Comparison of ENCODE assay signal across 1 cellular context in the genomic region with DNA sequence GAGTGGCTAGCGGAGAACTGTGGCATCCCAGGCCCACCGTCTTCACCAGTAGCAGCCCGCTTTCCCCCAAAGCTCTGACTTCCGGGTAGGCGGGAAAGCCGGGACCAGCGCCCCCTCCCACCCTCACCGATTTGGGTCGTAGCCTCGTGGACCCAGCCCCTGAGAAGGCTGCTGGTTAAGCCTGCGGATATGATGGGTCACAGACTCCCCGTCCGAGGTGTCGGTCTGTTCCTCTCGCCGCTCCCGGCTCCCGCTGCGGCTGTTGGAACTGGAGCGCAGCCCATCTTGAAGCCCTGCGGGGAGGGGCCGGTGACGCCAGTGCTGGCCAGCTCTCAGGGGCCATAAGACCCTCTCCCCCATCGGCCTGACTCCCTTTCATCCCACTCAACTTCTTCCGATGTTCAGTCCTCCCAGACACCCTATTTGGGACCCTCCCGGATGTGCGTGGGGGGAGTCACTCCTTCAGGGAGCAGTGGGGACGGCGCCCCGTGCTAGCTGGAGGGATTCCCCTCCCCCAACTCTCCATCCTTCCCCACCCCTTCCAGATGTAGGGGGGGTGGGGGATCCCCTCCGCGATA.
TF ChIP-seq lines count a peak whose summit lies in the region.

No MANE protein-coding gene starts in this region.

TF ChIP-seq in K562, 482 proteins besides CTCF, POLR2A, EP300 and RAD21 (continued from another document and continues in another):
- TF ChIP-seq HCFC1 (IDR thresholded peaks at IDR 0.05; ENCODE audit: low read depth, low read length) (no peak), SPI1 (IDR thresholded peaks at IDR 0.05; ENCODE audit: borderline replicate concordance, low read depth, low read length) (no peak), PHTF2 (CRISPR knock-in tag; IDR thresholded peaks at IDR 0.05) (no peak), YY1 (IDR thresholded peaks at IDR 0.05; ENCODE audit: borderline replicate concordance in 1 of 3, control insufficient read depth in 1 of 3, extremely low read depth in 1 of 3, insufficient read depth in 3 of 3, insufficient read length in 1 of 3, insufficient replicate concordance in 2 of 3, low read depth in 1 of 3, low read length in 2 of 3) (peak in 1 of 3 experiments; percentile 29), PTBP1 (IDR thresholded peaks at IDR 0.05; ENCODE audit: low read depth, low read length) (no peak), HOXB6 (CRISPR knock-in tag; IDR thresholded peaks at IDR 0.05; ENCODE audit: borderline replicate concordance) (no peak), RCOR1 (IDR thresholded peaks at IDR 0.05; ENCODE audit: borderline replicate concordance in 1 of 2, low read depth in 2 of 2, low read length in 2 of 2) (no peak; a peak in 1 of 4 replicates), CEBPG (CRISPR knock-in tag; IDR thresholded peaks at IDR 0.05) (peak; percentile 67; the same call in 1 of the 2 replicates), CEBPG (tag; conservative IDR thresholded peaks at IDR 0.05 in 1 of 2, IDR thresholded peaks at IDR 0.05 in 1 of 2) (no peak), SMC3 (conservative IDR thresholded peaks at IDR 0.05; ENCODE audit: insufficient read depth, low read depth, low read length) (no peak), ARNT (IDR thresholded peaks at IDR 0.05) (no peak), CHD4 (IDR thresholded peaks at IDR 0.05; ENCODE audit: insufficient read depth, insufficient replicate concordance, low read depth, low read length, poor library complexity, severe bottlenecking) (no peak), GABPA (tag; conservative IDR thresholded peaks at IDR 0.05; ENCODE audit: low read depth) (no peak), NR2F6 (CRISPR knock-in tag; IDR thresholded peaks at IDR 0.05) (no peak), ZNF384 (IDR thresholded peaks at IDR 0.05; ENCODE audit: low read depth, low read length) (no peak), DDX20 (tag; IDR thresholded peaks at IDR 0.05; ENCODE audit: low read depth) (no peak), ZEB2 (IDR thresholded peaks at IDR 0.05) (no peak), NR2C2 (CRISPR knock-in tag; IDR thresholded peaks at IDR 0.05) (no peak), NR2C2 (tag; IDR thresholded peaks at IDR 0.05) (no peak), CXXC5 (CRISPR knock-in tag; IDR thresholded peaks at IDR 0.05) (no peak), HLTF (IDR thresholded peaks at IDR 0.05) (no peak), ZNF12 (CRISPR knock-in tag; IDR thresholded peaks at IDR 0.05) (no peak), FIP1L1 (IDR thresholded peaks at IDR 0.05; ENCODE audit: low read depth, low read length, poor library complexity, severe bottlenecking) (no peak), SRF (CRISPR knock-in tag; IDR thresholded peaks at IDR 0.05) (no peak), RBM14 (IDR thresholded peaks at IDR 0.05; ENCODE audit: borderline replicate concordance, insufficient read depth, low read depth, low read length) (no peak)
- TF ChIP-seq, protein P1, sequence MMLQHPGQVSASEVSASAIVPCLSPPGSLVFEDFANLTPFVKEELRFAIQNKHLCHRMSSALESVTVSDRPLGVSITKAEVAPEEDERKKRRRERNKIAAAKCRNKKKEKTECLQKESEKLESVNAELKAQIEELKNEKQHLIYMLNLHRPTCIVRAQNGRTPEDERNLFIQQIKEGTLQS (IDR thresholded peaks at IDR 0.05), result no peak
- TF ChIP-seq, protein P1 (CRISPR knock-in tag; conservative IDR thresholded peaks at IDR 0.05), result 0 out of 2 replicates have a peak, but pooled peaks have one; percentile 32
- TF ChIP-seq, protein P2, sequence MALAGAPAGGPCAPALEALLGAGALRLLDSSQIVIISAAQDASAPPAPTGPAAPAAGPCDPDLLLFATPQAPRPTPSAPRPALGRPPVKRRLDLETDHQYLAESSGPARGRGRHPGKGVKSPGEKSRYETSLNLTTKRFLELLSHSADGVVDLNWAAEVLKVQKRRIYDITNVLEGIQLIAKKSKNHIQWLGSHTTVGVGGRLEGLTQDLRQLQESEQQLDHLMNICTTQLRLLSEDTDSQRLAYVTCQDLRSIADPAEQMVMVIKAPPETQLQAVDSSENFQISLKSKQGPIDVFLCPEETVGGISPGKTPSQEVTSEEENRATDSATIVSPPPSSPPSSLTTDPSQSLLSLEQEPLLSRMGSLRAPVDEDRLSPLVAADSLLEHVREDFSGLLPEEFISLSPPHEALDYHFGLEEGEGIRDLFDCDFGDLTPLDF (CRISPR knock-in tag; IDR thresholded peaks at IDR 0.05), result peak; percentile 46; the same call in 1 of the 2 replicates
- TF ChIP-seq, protein P3, sequence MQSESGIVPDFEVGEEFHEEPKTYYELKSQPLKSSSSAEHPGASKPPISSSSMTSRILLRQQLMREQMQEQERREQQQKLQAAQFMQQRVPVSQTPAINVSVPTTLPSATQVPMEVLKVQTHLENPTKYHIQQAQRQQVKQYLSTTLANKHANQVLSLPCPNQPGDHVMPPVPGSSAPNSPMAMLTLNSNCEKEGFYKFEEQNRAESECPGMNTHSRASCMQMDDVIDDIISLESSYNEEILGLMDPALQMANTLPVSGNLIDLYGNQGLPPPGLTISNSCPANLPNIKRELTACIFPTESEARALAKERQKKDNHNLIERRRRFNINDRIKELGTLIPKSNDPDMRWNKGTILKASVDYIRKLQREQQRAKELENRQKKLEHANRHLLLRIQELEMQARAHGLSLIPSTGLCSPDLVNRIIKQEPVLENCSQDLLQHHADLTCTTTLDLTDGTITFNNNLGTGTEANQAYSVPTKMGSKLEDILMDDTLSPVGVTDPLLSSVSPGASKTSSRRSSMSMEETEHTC (IDR thresholded peaks at IDR 0.05), result no peak
- TF ChIP-seq, protein P4, sequence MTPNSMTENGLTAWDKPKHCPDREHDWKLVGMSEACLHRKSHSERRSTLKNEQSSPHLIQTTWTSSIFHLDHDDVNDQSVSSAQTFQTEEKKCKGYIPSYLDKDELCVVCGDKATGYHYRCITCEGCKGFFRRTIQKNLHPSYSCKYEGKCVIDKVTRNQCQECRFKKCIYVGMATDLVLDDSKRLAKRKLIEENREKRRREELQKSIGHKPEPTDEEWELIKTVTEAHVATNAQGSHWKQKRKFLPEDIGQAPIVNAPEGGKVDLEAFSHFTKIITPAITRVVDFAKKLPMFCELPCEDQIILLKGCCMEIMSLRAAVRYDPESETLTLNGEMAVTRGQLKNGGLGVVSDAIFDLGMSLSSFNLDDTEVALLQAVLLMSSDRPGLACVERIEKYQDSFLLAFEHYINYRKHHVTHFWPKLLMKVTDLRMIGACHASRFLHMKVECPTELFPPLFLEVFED (CRISPR knock-in tag; conservative IDR thresholded peaks at IDR 0.05), result no peak
- TF ChIP-seq, protein P5, sequence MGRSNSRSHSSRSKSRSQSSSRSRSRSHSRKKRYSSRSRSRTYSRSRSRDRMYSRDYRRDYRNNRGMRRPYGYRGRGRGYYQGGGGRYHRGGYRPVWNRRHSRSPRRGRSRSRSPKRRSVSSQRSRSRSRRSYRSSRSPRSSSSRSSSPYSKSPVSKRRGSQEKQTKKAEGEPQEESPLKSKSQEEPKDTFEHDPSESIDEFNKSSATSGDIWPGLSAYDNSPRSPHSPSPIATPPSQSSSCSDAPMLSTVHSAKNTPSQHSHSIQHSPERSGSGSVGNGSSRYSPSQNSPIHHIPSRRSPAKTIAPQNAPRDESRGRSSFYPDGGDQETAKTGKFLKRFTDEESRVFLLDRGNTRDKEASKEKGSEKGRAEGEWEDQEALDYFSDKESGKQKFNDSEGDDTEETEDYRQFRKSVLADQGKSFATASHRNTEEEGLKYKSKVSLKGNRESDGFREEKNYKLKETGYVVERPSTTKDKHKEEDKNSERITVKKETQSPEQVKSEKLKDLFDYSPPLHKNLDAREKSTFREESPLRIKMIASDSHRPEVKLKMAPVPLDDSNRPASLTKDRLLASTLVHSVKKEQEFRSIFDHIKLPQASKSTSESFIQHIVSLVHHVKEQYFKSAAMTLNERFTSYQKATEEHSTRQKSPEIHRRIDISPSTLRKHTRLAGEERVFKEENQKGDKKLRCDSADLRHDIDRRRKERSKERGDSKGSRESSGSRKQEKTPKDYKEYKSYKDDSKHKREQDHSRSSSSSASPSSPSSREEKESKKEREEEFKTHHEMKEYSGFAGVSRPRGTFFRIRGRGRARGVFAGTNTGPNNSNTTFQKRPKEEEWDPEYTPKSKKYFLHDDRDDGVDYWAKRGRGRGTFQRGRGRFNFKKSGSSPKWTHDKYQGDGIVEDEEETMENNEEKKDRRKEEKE (IDR thresholded peaks at IDR 0.05; ENCODE audit: borderline replicate concordance in 1 of 2, control insufficient read depth in 1 of 2, low read depth in 2 of 2, low read length in 1 of 2), result no peak
- TF ChIP-seq, protein P6, sequence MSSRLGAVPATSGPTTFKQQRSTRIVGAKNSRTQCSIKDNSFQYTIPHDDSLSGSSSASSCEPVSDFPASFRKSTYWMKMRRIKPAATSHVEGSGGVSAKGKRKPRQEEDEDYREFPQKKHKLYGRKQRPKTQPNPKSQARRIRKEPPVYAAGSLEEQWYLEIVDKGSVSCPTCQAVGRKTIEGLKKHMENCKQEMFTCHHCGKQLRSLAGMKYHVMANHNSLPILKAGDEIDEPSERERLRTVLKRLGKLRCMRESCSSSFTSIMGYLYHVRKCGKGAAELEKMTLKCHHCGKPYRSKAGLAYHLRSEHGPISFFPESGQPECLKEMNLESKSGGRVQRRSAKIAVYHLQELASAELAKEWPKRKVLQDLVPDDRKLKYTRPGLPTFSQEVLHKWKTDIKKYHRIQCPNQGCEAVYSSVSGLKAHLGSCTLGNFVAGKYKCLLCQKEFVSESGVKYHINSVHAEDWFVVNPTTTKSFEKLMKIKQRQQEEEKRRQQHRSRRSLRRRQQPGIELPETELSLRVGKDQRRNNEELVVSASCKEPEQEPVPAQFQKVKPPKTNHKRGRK (tag; IDR thresholded peaks at IDR 0.05), result no peak
- TF ChIP-seq, protein P7, sequence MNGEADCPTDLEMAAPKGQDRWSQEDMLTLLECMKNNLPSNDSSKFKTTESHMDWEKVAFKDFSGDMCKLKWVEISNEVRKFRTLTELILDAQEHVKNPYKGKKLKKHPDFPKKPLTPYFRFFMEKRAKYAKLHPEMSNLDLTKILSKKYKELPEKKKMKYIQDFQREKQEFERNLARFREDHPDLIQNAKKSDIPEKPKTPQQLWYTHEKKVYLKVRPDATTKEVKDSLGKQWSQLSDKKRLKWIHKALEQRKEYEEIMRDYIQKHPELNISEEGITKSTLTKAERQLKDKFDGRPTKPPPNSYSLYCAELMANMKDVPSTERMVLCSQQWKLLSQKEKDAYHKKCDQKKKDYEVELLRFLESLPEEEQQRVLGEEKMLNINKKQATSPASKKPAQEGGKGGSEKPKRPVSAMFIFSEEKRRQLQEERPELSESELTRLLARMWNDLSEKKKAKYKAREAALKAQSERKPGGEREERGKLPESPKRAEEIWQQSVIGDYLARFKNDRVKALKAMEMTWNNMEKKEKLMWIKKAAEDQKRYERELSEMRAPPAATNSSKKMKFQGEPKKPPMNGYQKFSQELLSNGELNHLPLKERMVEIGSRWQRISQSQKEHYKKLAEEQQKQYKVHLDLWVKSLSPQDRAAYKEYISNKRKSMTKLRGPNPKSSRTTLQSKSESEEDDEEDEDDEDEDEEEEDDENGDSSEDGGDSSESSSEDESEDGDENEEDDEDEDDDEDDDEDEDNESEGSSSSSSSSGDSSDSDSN (IDR thresholded peaks at IDR 0.05; ENCODE audit: borderline replicate concordance in 1 of 2, low read depth in 2 of 2, low read length in 2 of 2), result no peak
- TF ChIP-seq, protein P8, sequence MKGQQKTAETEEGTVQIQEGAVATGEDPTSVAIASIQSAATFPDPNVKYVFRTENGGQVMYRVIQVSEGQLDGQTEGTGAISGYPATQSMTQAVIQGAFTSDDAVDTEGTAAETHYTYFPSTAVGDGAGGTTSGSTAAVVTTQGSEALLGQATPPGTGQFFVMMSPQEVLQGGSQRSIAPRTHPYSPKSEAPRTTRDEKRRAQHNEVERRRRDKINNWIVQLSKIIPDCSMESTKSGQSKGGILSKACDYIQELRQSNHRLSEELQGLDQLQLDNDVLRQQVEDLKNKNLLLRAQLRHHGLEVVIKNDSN (CRISPR knock-in tag; IDR thresholded peaks at IDR 0.05), result 0 out of 2 replicates have a peak, but pooled peaks have one; percentile 33
- TF ChIP-seq, protein P9, sequence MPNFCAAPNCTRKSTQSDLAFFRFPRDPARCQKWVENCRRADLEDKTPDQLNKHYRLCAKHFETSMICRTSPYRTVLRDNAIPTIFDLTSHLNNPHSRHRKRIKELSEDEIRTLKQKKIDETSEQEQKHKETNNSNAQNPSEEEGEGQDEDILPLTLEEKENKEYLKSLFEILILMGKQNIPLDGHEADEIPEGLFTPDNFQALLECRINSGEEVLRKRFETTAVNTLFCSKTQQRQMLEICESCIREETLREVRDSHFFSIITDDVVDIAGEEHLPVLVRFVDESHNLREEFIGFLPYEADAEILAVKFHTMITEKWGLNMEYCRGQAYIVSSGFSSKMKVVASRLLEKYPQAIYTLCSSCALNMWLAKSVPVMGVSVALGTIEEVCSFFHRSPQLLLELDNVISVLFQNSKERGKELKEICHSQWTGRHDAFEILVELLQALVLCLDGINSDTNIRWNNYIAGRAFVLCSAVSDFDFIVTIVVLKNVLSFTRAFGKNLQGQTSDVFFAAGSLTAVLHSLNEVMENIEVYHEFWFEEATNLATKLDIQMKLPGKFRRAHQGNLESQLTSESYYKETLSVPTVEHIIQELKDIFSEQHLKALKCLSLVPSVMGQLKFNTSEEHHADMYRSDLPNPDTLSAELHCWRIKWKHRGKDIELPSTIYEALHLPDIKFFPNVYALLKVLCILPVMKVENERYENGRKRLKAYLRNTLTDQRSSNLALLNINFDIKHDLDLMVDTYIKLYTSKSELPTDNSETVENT (CRISPR knock-in tag; IDR thresholded peaks at IDR 0.05), result no peak; the same call in 1 of the 2 replicates
- TF ChIP-seq, protein P10, sequence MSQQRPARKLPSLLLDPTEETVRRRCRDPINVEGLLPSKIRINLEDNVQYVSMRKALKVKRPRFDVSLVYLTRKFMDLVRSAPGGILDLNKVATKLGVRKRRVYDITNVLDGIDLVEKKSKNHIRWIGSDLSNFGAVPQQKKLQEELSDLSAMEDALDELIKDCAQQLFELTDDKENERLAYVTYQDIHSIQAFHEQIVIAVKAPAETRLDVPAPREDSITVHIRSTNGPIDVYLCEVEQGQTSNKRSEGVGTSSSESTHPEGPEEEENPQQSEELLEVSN (IDR thresholded peaks at IDR 0.05; ENCODE audit: borderline replicate concordance in 1 of 2, extremely low read depth in 1 of 2, insufficient read depth in 1 of 2, insufficient read length in 1 of 2, low read depth in 1 of 2, low read length in 1 of 2, poor library complexity in 1 of 2, severe bottlenecking in 1 of 2), result peak in 1 of 2 experiments; percentile 50
